Comparison of ENCODE assay signal across 22 cellular contexts in genomic region chr17:64393000-64393402, GRCh38. TPM values are rescaled to one million over a fixed set of nuclear protein-coding genes. Genes with fewer than 3 reads are reported as not detected.
DNase-seq lines count a peak whose midpoint lies in the region; ATAC-seq, FAIRE-seq and TF ChIP-seq lines count a peak whose summit lies in the region.
"Had no signal": no experiment of that assay in that cellular context is flagged by ENCODE, and none has a peak within 500 bp of the region (broad histone marks: within the 10 kb centered on the region; RNA-seq: fewer than 3 reads in every experiment).

No MANE protein-coding gene starts in this region.

- TF ChIP-seq EP300 in K562 (IDR thresholded peaks at IDR 0.05; ENCODE audit: low read length) = no peak

- H3K4me3 ChIP-seq in K562 = no peak overlapping the region; the same call in 1 of the 2 replicates
- H3K4me3 ChIP-seq: GM23248, thyroid gland had no signal

- in situ Hi-C loops in K562 (cut with MboI) = no loop called here

- peak overlapping the region; percentile 68 for H3K27ac Mint-ChIP-seq in activated CD4-positive, alpha-beta T cell treated with anti-CD3 and anti-CD28 coated beads for 36 hours
- H3K27ac Mint-ChIP-seq in activated CD8-positive, alpha-beta T cell treated with anti-CD3 and anti-CD28 coated beads, Interleukin-2, amount 10 ng/mL, durations not matched to agents 7 days and 5 days = peak overlapping the region; percentile 95
- H3K27ac Mint-ChIP-seq: activated T-helper 17 cell treated with anti-CD3 and anti-CD28 coated beads, Interleukin-2, amount 50 U/mL, for 72 hours had no signal

- peaks cover 57% of the 10 kb centered on the region for H3K4me1 Mint-ChIP-seq in activated CD4-positive, alpha-beta T cell treated with anti-CD3 and anti-CD28 coated beads for 36 hours
- H3K4me1 Mint-ChIP-seq in activated CD8-positive, alpha-beta T cell treated with anti-CD3 and anti-CD28 coated beads, Interleukin-2, amount 10 ng/mL, durations not matched to agents 7 days and 5 days (ENCODE audit: low read depth) = peaks cover 71% of the 10 kb centered on the region

- H3K27me3 Mint-ChIP-seq in activated CD4-positive, alpha-beta T cell treated with anti-CD3 and anti-CD28 coated beads for 36 hours = no peaks in the 10 kb centered on the region
- no peaks in the 10 kb centered on the region for H3K27me3 Mint-ChIP-seq in activated CD8-positive, alpha-beta T cell treated with anti-CD3 and anti-CD28 coated beads, Interleukin-2, amount 10 ng/mL, durations not matched to agents 7 days and 5 days (ENCODE audit: low read depth)
- H3K27me3 Mint-ChIP-seq: activated T-helper 17 cell treated with anti-CD3 and anti-CD28 coated beads, Interleukin-2, amount 50 U/mL, for 72 hours had no signal

- no peaks in the 10 kb centered on the region for H3K9me3 ChIP-seq in K562 (replicated peaks; ENCODE audit: control insufficient read depth, insufficient read depth, low read depth, low read length)
- H3K9me3 ChIP-seq: thyroid gland had no signal

- WGBS in K562 (ENCODE audit: insufficient coverage, low coverage, missing lambda C conversion rate) = 4% methylated on average over 12 of the region's 14 CpGs

- H3K9me3 Mint-ChIP-seq in activated CD4-positive, alpha-beta T cell treated with anti-CD3 and anti-CD28 coated beads for 36 hours (ENCODE audit: low read depth) = no peaks in the 10 kb centered on the region
- no peaks in the 10 kb centered on the region for H3K9me3 Mint-ChIP-seq in activated CD8-positive, alpha-beta T cell treated with anti-CD3 and anti-CD28 coated beads, Interleukin-2, amount 10 ng/mL, durations not matched to agents 7 days and 5 days (ENCODE audit: insufficient read depth)
- H3K9me3 Mint-ChIP-seq: activated T-helper 17 cell treated with anti-CD3 and anti-CD28 coated beads, Interleukin-2, amount 50 U/mL, for 72 hours had no signal

- DNase-seq in activated CD4-positive, alpha-beta T cell treated with anti-CD3 and anti-CD28 coated beads for 36 hours = peak; percentile 60
- no peak for DNase-seq in activated CD4-positive, alpha-beta T cell treated with anti-CD3 and anti-CD28 coated beads for 4 hours
- DNase-seq in activated CD8-positive, alpha-beta T cell treated with anti-CD3 and anti-CD28 coated beads, Interleukin-2, amount 10 ng/mL, durations not matched to agents 7 days and 5 days = peak; percentile 64
- peak; percentile 61 to 76 (median 64) for DNase-seq in K562 (ENCODE audit: extremely low read depth in 1 of 4, low spot score in 3 of 4)
- peak in 2 of 3 donors; percentile 31 to 34 for DNase-seq in stimulated activated CD4-positive, alpha-beta T cell treated with anti-CD3 and anti-CD28 coated beads, TNF-alpha, amount 100 ng/mL, for 48 hours (ENCODE audit: low read depth in 3 of 3)
- no peak for DNase-seq in NCI-H2227 (lab: John Stamatoyannopoulos, UW; ENCODE audit: unreplicated experiment)
- no peak for DNase-seq in SKM-1 treated with dmso at 0.1 percent for 144 hours (lab: John Stamatoyannopoulos, UW; ENCODE audit: unreplicated experiment)
- no peak for DNase-seq in dermis blood vessel endothelial cell
- DNase-seq: 8988T, caudate nucleus, COR-L47, GM23248, head of caudate nucleus, NCI-H146, NCI-H524, T1000, thyroid gland had no signal

- H3K4me2 ChIP-seq in K562 (ENCODE audit: insufficient read depth, low read length) = peak overlapping the region; percentile 54
- H3K4me2 ChIP-seq: KMS-11 had no signal

- no peak for FAIRE-seq in K562 (lab: Jason Lieb, UNC)
- FAIRE-seq: GM18507, RCC 7860 had no signal

- H3K9me1 ChIP-seq in K562 (ENCODE audit: control insufficient read depth, insufficient read depth, low read length) = no peaks in the 10 kb centered on the region

- ATAC-seq in activated CD4-positive, alpha-beta T cell treated with anti-CD3 and anti-CD28 coated beads for 36 hours = peak; percentile 64
- ATAC-seq in activated CD8-positive, alpha-beta T cell treated with anti-CD3 and anti-CD28 coated beads, Interleukin-2, amount 10 ng/mL, durations not matched to agents 7 days and 5 days = peak; percentile 52
- peak; percentile 69 for ATAC-seq in K562
- ATAC-seq: activated T-helper 17 cell treated with anti-CD3 and anti-CD28 coated beads, Interleukin-2, amount 50 U/mL, for 72 hours had no signal

- H3K4me3 Mint-ChIP-seq in activated CD4-positive, alpha-beta T cell treated with anti-CD3 and anti-CD28 coated beads for 36 hours = peak overlapping the region; percentile 57
- H3K4me3 Mint-ChIP-seq in activated CD8-positive, alpha-beta T cell treated with anti-CD3 and anti-CD28 coated beads, Interleukin-2, amount 10 ng/mL, durations not matched to agents 7 days and 5 days = peak overlapping the region; percentile 88
- H3K4me3 Mint-ChIP-seq: activated T-helper 17 cell treated with anti-CD3 and anti-CD28 coated beads, Interleukin-2, amount 50 U/mL, for 72 hours had no signal

- H3K9ac ChIP-seq in K562 (ENCODE audit: insufficient read depth in 1 of 2, low read depth in 2 of 2, low read length in 2 of 2) = peak overlapping the region; percentile 1 to 54; a peak in 2 of 4 replicates
- H3K9ac ChIP-seq: GM23248, KMS-11 had no signal

- no peaks in the 10 kb centered on the region for H3K79me2 ChIP-seq in K562 (ENCODE audit: control insufficient read depth, insufficient read depth, low read length)

- no peaks in the 10 kb centered on the region for H3K36me3 Mint-ChIP-seq in activated CD4-positive, alpha-beta T cell treated with anti-CD3 and anti-CD28 coated beads for 36 hours (ENCODE audit: low read depth)
- peaks cover 62% of the 10 kb centered on the region for H3K36me3 Mint-ChIP-seq in activated CD8-positive, alpha-beta T cell treated with anti-CD3 and anti-CD28 coated beads, Interleukin-2, amount 10 ng/mL, durations not matched to agents 7 days and 5 days (ENCODE audit: low read depth)

- peak overlapping the region; percentile 51 for H3K27ac ChIP-seq in K562 (ENCODE audit: extremely low read depth, low read depth, low read length)
- H3K27ac ChIP-seq: GM23248, KMS-11, thyroid gland had no signal

- no peaks in the 10 kb centered on the region for H4K20me1 ChIP-seq in K562 (replicated peaks; ENCODE audit: control insufficient read depth, insufficient read depth, low read length)

- peak overlapping the region; percentile 87 for H2AFZ ChIP-seq in K562 (ENCODE audit: low read depth, low read length)
- H2AFZ ChIP-seq: GM23248 had no signal

- intact Hi-C loops in activated CD4-positive, alpha-beta T cell treated with anti-CD3 and anti-CD28 coated beads for 36 hours (cut with DNase I, micrococcal nuclease) = loop anchor here in 1 of 2 experiments (5.0 kb wide), 1 partner anchor 36 kb away; no protein-coding TSS in a partner anchor
- intact Hi-C loops in K562 (cut with micrococcal nuclease) = no loop called here

- POLR2A ChIA-PET in activated CD4-positive, alpha-beta T cell treated with anti-CD3 and anti-CD28 coated beads for 36 hours (lab: Charles Lee) = interaction anchor here (0.6 kb wide), 1 partner anchor 373 kb away, joined by 6 read pairs; the partner anchor contains the start of gene ICAM2
- POLR2A ChIA-PET in activated CD8-positive, alpha-beta T cell treated with anti-CD3 and anti-CD28 coated beads, Interleukin-2, amount 10 ng/mL, durations not matched to agents 7 days and 5 days (lab: Charles Lee) = interaction anchor here (0.7 to 3.9 kb wide), 10 partner anchors 9 to 247 kb away, joined by 3 to 18 read pairs (median 4); partner anchors contain the start of genes CEP95, DDX5 and POLG2
- POLR2A ChIA-PET in K562 (lab: Yijun Ruan, JAX) = interaction anchor here (1.2 to 1.4 kb wide), 3 partner anchors 10 to 19 kb away, joined by 3 read pairs; no protein-coding TSS in a partner anchor

- TF ChIP-seq POLR2A in K562 (conservative IDR thresholded peaks at IDR 0.05) = no peak

- TF ChIP-seq CTCF in K562 (IDR thresholded peaks at IDR 0.05 in 2 of 3, conservative IDR thresholded peaks at IDR 0.05 in 1 of 3; ENCODE audit: insufficient read depth in 2 of 3, low read depth in 1 of 3, low read length in 3 of 3) = no peak

- no peaks in the 10 kb centered on the region for H3K27me3 ChIP-seq in K562 (ENCODE audit: control insufficient read depth in 2 of 2, insufficient read depth in 2 of 2, low read length in 2 of 2)
- H3K27me3 ChIP-seq: thyroid gland had no signal

- TF ChIP-seq RAD21 in K562 (CRISPR knock-in tag; conservative IDR thresholded peaks at IDR 0.05 in 1 of 2, IDR thresholded peaks at IDR 0.05 in 1 of 2) = no peak

- H3K4me1 ChIP-seq in K562 (replicated peaks in 1 of 2; ENCODE audit: control insufficient read depth in 2 of 2, insufficient read depth in 2 of 2, low read length in 2 of 2) = peaks cover 13 to 31% of the 10 kb centered on the region in 2 experiments
- H3K4me1 ChIP-seq: thyroid gland had no signal

- H3K36me3 ChIP-seq in K562 (ENCODE audit: control insufficient read depth, insufficient read depth, low read length) = no peaks in the 10 kb centered on the region; the same call in 2 of the 3 replicates
- H3K36me3 ChIP-seq: thyroid gland had no signal

- BruUV-seq in K562 (replicated peaks; lab: Mats Ljungman, UMichigan) = no TSS peak

- CTCF ChIA-PET in activated CD4-positive, alpha-beta T cell treated with anti-CD3 and anti-CD28 coated beads for 36 hours (lab: Charles Lee) = interaction anchor here (0.7 to 1.7 kb wide), 3 partner anchors 9 to 409 kb away, joined by 3 to 6 read pairs (median 4); no protein-coding TSS in a partner anchor
- CTCF ChIA-PET in activated CD8-positive, alpha-beta T cell treated with anti-CD3 and anti-CD28 coated beads, Interleukin-2, amount 10 ng/mL, durations not matched to agents 7 days and 5 days (lab: Charles Lee) = interaction anchor here (0.7 to 4.8 kb wide), 10 partner anchors 9 to 111 kb away, joined by 3 to 52 read pairs (median 4); no protein-coding TSS in a partner anchor
- CTCF ChIA-PET in K562 (lab: Yijun Ruan, JAX; ENCODE audit: low intra/inter-chr PET ratio) = no interaction called here

RNA-seq across cellular contexts. Expression of gene PECAM1, which starts 2.3 kb away (rescaled TPM):
- 10 to 100 TPM in 1 of 2 experiments, 1 to 10 TPM in 1; 9.9 to 13.5 TPM for total RNA-seq in activated CD4-positive, alpha-beta T cell treated with anti-CD3 and anti-CD28 coated beads for 36 hours
- 100 to 1,000 TPM; 188 to 197 TPM for total RNA-seq in activated CD8-positive, alpha-beta T cell treated with anti-CD3 and anti-CD28 coated beads, Interleukin-2, amount 10 ng/mL, durations not matched to agents 7 days and 5 days
- total RNA-seq in K562 (2011; cell fraction: chromatin; rRNA removed; ENCODE audit: low replicate concordance) = 13.3 and 15.0 TPM in 2 replicates
- 5.2 and 10.7 TPM in 2 replicates for total RNA-seq in K562 (2011; cell fraction: nucleolus; rRNA removed)
- total RNA-seq in K562 (2011; cell fraction: nucleoplasm; rRNA removed) = 7.6 and 11.1 TPM in 2 replicates
- total RNA-seq in K562 (2014; rRNA removed) (2.8 and 3.3 TPM in 2 replicates), K562 (2014; rRNA removed; fragmentation: Illumina TruSeq; extraction: Trizol) (3.3 and 4.4 TPM in 2 replicates), K562 (2015; rRNA removed; fragmentation: Illumina TruSeq; extraction: Trizol) (2.9 and 3.2 TPM in 2 replicates), K562 (2021) (10.3 and 10.7 TPM in 2 replicates), dermis blood vessel endothelial cell (959 and 1,308 TPM in 2 replicates)
- polyA plus RNA-seq in K562 (2011; rRNA removed) (10.8 and 21.7 TPM in 2 replicates), K562 (2014; fragmentation: Illumina TruSeq; extraction: Trizol) (4.5 and 4.8 TPM in 2 replicates), K562 (2014; fragmentation: Nextera tagmentation; extraction: Ambion mirVana) (1 to 10 TPM; 1.5 to 7.4 TPM), K562 (2014; rRNA removed) (5.1 and 7.9 TPM in 2 replicates)
- 5.7 and 10.0 TPM in 2 replicates for polyA plus RNA-seq in K562 (2011; cell fraction: cytosol; rRNA removed)
- polyA plus RNA-seq in K562 (2011; cell fraction: nucleus; rRNA removed) = 3.7 and 4.1 TPM in 2 replicates
- polyA plus RNA-seq in K562 (2012) = 7.9 and 15.5 TPM in 2 replicates
- polyA minus RNA-seq in K562 (2011; rRNA and poly(A)+ RNA removed) = 34.7 and 50.5 TPM in 2 replicates
- polyA minus RNA-seq in K562 (2011; cell fraction: cytosol; rRNA and poly(A)+ RNA removed) = 7.3 and 20.2 TPM in 2 replicates
- 2.3 and 7.0 TPM in 2 replicates for polyA minus RNA-seq in K562 (2011; cell fraction: nucleus; rRNA and poly(A)+ RNA removed)
- total RNA-seq: GM23248 had no signal

RNA-seq across cellular contexts. Expression of gene MILR1, which starts 55.9 kb away (rescaled TPM):
- total RNA-seq in activated CD4-positive, alpha-beta T cell treated with anti-CD3 and anti-CD28 coated beads for 36 hours = under 1 TPM in 1 of 2 experiments, not detected in 1; 0.30 TPM
- total RNA-seq in activated CD8-positive, alpha-beta T cell treated with anti-CD3 and anti-CD28 coated beads, Interleukin-2, amount 10 ng/mL, durations not matched to agents 7 days and 5 days = 1 to 10 TPM; 1.7 to 2.3 TPM
- 10.8 and 12.0 TPM in 2 replicates for total RNA-seq in K562 (2011; cell fraction: chromatin; rRNA removed; ENCODE audit: low replicate concordance)
- 5.0 and 6.2 TPM in 2 replicates for total RNA-seq in K562 (2011; cell fraction: nucleolus; rRNA removed)
- 5.9 and 8.5 TPM in 2 replicates for total RNA-seq in K562 (2011; cell fraction: nucleoplasm; rRNA removed)
- total RNA-seq in K562 (2014; rRNA removed) = 3.8 and 4.3 TPM in 2 replicates
- 7.5 and 8.7 TPM in 2 replicates for total RNA-seq in K562 (2014; rRNA removed; fragmentation: Illumina TruSeq; extraction: Trizol)
- 14.1 and 16.2 TPM in 2 replicates for total RNA-seq in K562 (2015; rRNA removed; fragmentation: Illumina TruSeq; extraction: Trizol)
- 4.1 and 4.7 TPM in 2 replicates for total RNA-seq in K562 (2021)
- polyA plus RNA-seq in K562 (2011; rRNA removed) = 5.6 and 9.7 TPM in 2 replicates
- polyA plus RNA-seq in K562 (2011; cell fraction: cytosol; rRNA removed) = 4.1 and 8.7 TPM in 2 replicates
- polyA plus RNA-seq in K562 (2011; cell fraction: nucleus; rRNA removed) = 10.0 and 12.4 TPM in 2 replicates
- 9.0 and 64.8 TPM in 2 replicates for polyA plus RNA-seq in K562 (2012)
- polyA plus RNA-seq in K562 (2014; fragmentation: Illumina TruSeq; extraction: Trizol) = 13.3 and 14.7 TPM in 2 replicates
- 1 to 10 TPM; 4.6 to 7.1 TPM for polyA plus RNA-seq in K562 (2014; fragmentation: Nextera tagmentation; extraction: Ambion mirVana)
- 7.1 and 7.8 TPM in 2 replicates for polyA plus RNA-seq in K562 (2014; rRNA removed)
- 3.8 and 5.5 TPM in 2 replicates for polyA minus RNA-seq in K562 (2011; rRNA and poly(A)+ RNA removed)
- polyA minus RNA-seq in K562 (2011; cell fraction: cytosol; rRNA and poly(A)+ RNA removed) = 1.8 TPM in 1 of 2 replicates, not detected in the other
- 2.2 and 5.1 TPM in 2 replicates for polyA minus RNA-seq in K562 (2011; cell fraction: nucleus; rRNA and poly(A)+ RNA removed)
- 2.7 and 3.2 TPM in 2 replicates for total RNA-seq in dermis blood vessel endothelial cell
- total RNA-seq: activated T-helper 17 cell treated with anti-CD3 and anti-CD28 coated beads, Interleukin-2, amount 50 U/mL, for 72 hours; epithelial cell of proximal tubule had no signal

Comparison
In these comparisons a context has a peak if more than half of its experiments do, and no peak if none do; other contexts are left out.
1. DNase-seq: peak in activated CD4-positive, alpha-beta T cell treated with anti-CD3 and anti-CD28 coated beads for 36 hours (single experiment), activated CD8-positive, alpha-beta T cell treated with anti-CD3 and anti-CD28 coated beads, Interleukin-2, amount 10 ng/mL, durations not matched to agents 7 days and 5 days (single experiment), K562 (4 of 4) and stimulated activated CD4-positive, alpha-beta T cell treated with anti-CD3 and anti-CD28 coated beads, TNF-alpha, amount 100 ng/mL, for 48 hours (2 of 3); none in activated CD4-positive, alpha-beta T cell treated with anti-CD3 and anti-CD28 coated beads for 4 hours (0 of 2), NCI-H2227 (single experiment), SKM-1 treated with dmso at 0.1 percent for 144 hours (single experiment) and dermis blood vessel endothelial cell (single experiment).
2. RNA of gene PECAM1, which starts 2.3 kb away (total RNA-seq): 959 to 1,308 TPM in dermis blood vessel endothelial cell and 188 to 197 TPM in activated CD8-positive, alpha-beta T cell treated with anti-CD3 and anti-CD28 coated beads, Interleukin-2, amount 10 ng/mL, durations not matched to agents 7 days and 5 days; 9.9 to 13.5 TPM in activated CD4-positive, alpha-beta T cell treated with anti-CD3 and anti-CD28 coated beads for 36 hours and 2.8 to 15.0 TPM in K562; every median in the first group is over 10 times any median in the second.
3. Peak in every context shown above with its lines, with median percentiles within 50 percentile points of each other: ATAC-seq.